11 cellular contexts compared by ENCODE assay signal in genomic region chr7:67937717-67938191, GRCh38.
DNase-seq lines count a peak whose midpoint lies in the region; ATAC-seq lines count a peak whose summit lies in the region.
"Had no signal": no experiment of that assay in that cellular context is flagged by ENCODE, and none has a peak within 500 bp of the region (broad histone marks: within the 10 kb centered on the region; RNA-seq: fewer than 3 reads in every experiment).

No MANE protein-coding gene starts in this region.

- peaks cover 7% of the 10 kb centered on the region for H3K9me3 Mint-ChIP-seq in activated naive CD8-positive, alpha-beta T cell treated with anti-CD3 and anti-CD28 coated beads, Interleukin-2, amount 50 U/mL, for 24 hours

- H3K9me3 ChIP-seq in GM23248 (ENCODE audit: low read depth) (no peaks in the 10 kb centered on the region), adipocyte (ENCODE audit: control insufficient read depth, low read length) (no peaks in the 10 kb centered on the region)

- peak overlapping the region; percentile 45 for H3K27ac ChIP-seq in GM23248

- H3K9ac ChIP-seq in GM23248 = peak overlapping the region; percentile 11; the same call in 1 of the 2 replicates
- H3K9ac ChIP-seq in adipocyte (ENCODE audit: low read length) = peak overlapping the region; percentile 35

- H3K9me2 ChIP-seq in GM23248 (ENCODE audit: insufficient read depth) = no peaks in the 10 kb centered on the region

- H3K4me3 Mint-ChIP-seq in activated naive CD8-positive, alpha-beta T cell treated with anti-CD3 and anti-CD28 coated beads, Interleukin-2, amount 50 U/mL, for 24 hours = no peak overlapping the region
- H3K4me3 Mint-ChIP-seq: central memory CD8-positive, alpha-beta T cell had no signal

- peak overlapping the region; percentile 44 for H3K4me3 ChIP-seq in GM23248
- H3K4me3 ChIP-seq in adipocyte (ENCODE audit: low read length) = peak overlapping the region; percentile 64
- H3K4me3 ChIP-seq in skeletal muscle cell (ENCODE audit: low read depth, low read length) = no peak overlapping the region

- peak overlapping the region; percentile 30; the same call in 1 of the 2 replicates for H2AFZ ChIP-seq in GM23248

- no peaks in the 10 kb centered on the region for H4K20me1 ChIP-seq in GM23248 (ENCODE audit: insufficient read depth)

- H3K36me3 Mint-ChIP-seq in activated naive CD8-positive, alpha-beta T cell treated with anti-CD3 and anti-CD28 coated beads, Interleukin-2, amount 50 U/mL, for 24 hours (ENCODE audit: low read depth) = no peaks in the 10 kb centered on the region

- H3K27me3 ChIP-seq in GM23248 (replicated peaks; ENCODE audit: insufficient read depth) = no peaks in the 10 kb centered on the region
- H3K27me3 ChIP-seq in adipocyte (replicated peaks; ENCODE audit: control insufficient read depth, insufficient read depth, low read length) = no peaks in the 10 kb centered on the region

- H3K4me2 ChIP-seq in GM23248 (ENCODE audit: unreplicated experiment) = peak overlapping the region; percentile 54

- H3K36me3 ChIP-seq in GM23248 (ENCODE audit: low read depth) = no peaks in the 10 kb centered on the region
- no peaks in the 10 kb centered on the region for H3K36me3 ChIP-seq in adipocyte (ENCODE audit: control insufficient read depth, insufficient read depth, low read length, severe bottlenecking)

- DNase-seq in GM23248 = peak; percentile 85
- peak; percentile 91 for DNase-seq in adipocyte (ENCODE audit: low read depth)
- peak; percentile 23 for DNase-seq in iPS-NIHi7 (ENCODE audit: extremely low spot score)
- peak; percentile 73 for DNase-seq in skeletal muscle cell (ENCODE audit: low read depth)
- no peak for DNase-seq in activated naive CD8-positive, alpha-beta T cell treated with anti-CD3 and anti-CD28 coated beads, Interleukin-2, amount 50 U/mL, for 24 hours
- no peak for DNase-seq in HPDE6-E6E7 (ENCODE audit: extremely low spot score)
- no peak for DNase-seq in DMS79 treated with DMSO at 0.1 percent for 48 hours (lab: John Stamatoyannopoulos, UW)
- DNase-seq in HUDEP-2 (lab: John Stamatoyannopoulos, UW; ENCODE audit: unreplicated experiment in 76 of 76) = no peak
- DNase-seq: activated CD8-positive, alpha-beta memory T cell treated with anti-CD3 and anti-CD28 coated beads, Interleukin-2, amount 50 U/mL, for 4 hours; T-helper 1 cell had no signal

- no peak for ATAC-seq in activated naive CD8-positive, alpha-beta T cell treated with anti-CD3 and anti-CD28 coated beads, Interleukin-2, amount 50 U/mL, for 24 hours

- in situ Hi-C loops in GM23248 (cut with MboI) = no loop called here

- H3K79me2 ChIP-seq in GM23248 (ENCODE audit: insufficient read depth) = no peaks in the 10 kb centered on the region

- H3K4me1 ChIP-seq in GM23248 (ENCODE audit: insufficient read depth) (peaks cover 9% of the 10 kb centered on the region; the same call in 1 of the 2 replicates), adipocyte (ENCODE audit: control insufficient read depth, insufficient read depth, low read length) (peaks cover 14% of the 10 kb centered on the region)

- H3K27me3 Mint-ChIP-seq in activated naive CD8-positive, alpha-beta T cell treated with anti-CD3 and anti-CD28 coated beads, Interleukin-2, amount 50 U/mL, for 24 hours = no peaks in the 10 kb centered on the region
- H3K27me3 Mint-ChIP-seq: central memory CD8-positive, alpha-beta T cell had no signal

- H3F3A ChIP-seq in GM23248 (ENCODE audit: insufficient read depth) = no peaks in the 10 kb centered on the region; the same call in 1 of the 2 replicates

- no peaks in the 10 kb centered on the region for H3K4me1 Mint-ChIP-seq in activated naive CD8-positive, alpha-beta T cell treated with anti-CD3 and anti-CD28 coated beads, Interleukin-2, amount 50 U/mL, for 24 hours
- H3K4me1 Mint-ChIP-seq: central memory CD8-positive, alpha-beta T cell had no signal

- no peak overlapping the region for H3K27ac Mint-ChIP-seq in activated naive CD8-positive, alpha-beta T cell treated with anti-CD3 and anti-CD28 coated beads, Interleukin-2, amount 50 U/mL, for 24 hours

- whole genome bisulfite sequencing in GM23248 (ENCODE audit: low coverage in 1 of 2, low lambda C conversion rate in 2 of 2, missing lambda C conversion rate in 2 of 2), 2 experiments = 2 to 4% methylated on average over 6 of the region's 6 CpGs

Comparison
In these comparisons a context has a peak if more than half of its experiments do, and no peak if none do; other contexts are left out.
1. DNase-seq: peak in GM23248 (single experiment), adipocyte (single experiment), iPS-NIHi7 (single experiment) and skeletal muscle cell (single experiment); none in activated naive CD8-positive, alpha-beta T cell treated with anti-CD3 and anti-CD28 coated beads, Interleukin-2, amount 50 U/mL, for 24 hours (single experiment), HPDE6-E6E7 (single experiment), DMS79 treated with DMSO at 0.1 percent for 48 hours (single experiment) and HUDEP-2 (0 of 76).